9 cellular contexts compared by ENCODE assay signal in the genomic region with DNA sequence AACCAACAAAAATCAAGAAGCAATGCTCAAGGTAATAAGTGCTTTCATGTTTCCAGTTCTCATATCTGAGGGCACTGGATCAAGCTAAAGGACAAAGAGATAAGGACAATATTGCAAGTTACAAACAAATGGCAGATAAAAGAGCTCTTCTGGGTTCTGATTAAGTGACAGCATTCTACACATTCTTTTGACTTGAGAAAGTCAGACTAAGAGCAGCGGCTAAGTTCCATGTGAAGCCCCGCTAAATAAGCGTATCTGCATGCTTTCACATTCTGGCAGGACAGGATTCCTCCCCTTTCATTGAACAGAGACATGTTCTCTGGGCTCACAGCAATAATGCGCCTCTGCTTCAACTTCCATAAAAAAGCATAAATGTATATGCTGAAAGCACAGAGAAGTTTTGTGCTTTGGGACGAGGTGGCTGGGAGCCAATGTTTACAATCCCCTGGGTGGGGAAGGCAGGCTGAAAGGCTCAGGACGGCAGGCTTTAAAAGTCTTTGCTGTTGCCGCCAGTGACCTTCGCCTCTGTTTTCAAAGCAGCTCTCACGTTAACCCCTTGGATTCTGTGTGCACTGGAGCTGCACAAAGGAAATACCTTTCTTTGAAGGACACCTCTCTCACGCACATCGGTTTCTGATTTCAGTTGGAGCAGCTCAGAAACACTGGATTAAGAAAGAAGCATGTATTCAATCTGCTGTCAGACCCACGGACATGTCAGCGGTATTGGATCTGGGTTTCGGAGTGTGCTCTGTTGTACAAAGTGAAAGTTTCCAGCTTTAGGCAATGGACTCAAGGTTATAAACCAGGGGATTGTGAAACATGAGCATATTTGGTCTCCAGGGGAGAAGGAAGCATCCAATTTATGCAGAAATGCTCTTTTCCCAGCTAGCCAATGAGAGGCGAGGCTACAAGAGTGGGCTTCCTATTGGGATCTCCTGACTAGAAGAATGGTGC.
A peak's percentile ranks its signal among the peaks of the same experiment; 100 is the strongest.
DNase-seq lines count a peak whose midpoint lies in the region; TF ChIP-seq lines count a peak whose summit lies in the region.
"Had no signal": no experiment of that assay in that cellular context is flagged by ENCODE, and none has a peak within 500 bp of the region (broad histone marks: within the 10 kb centered on the region; RNA-seq: fewer than 3 reads in every experiment).

No MANE protein-coding gene starts in this region.

- in situ Hi-C loops in KBM-7 (cut with MboI; ENCODE audit: low pct_unique_long_range_greater_than_20kb, low sequenced_read_pairs): no loop called here

- H3K9me2 ChIP-seq in hepatocyte (replicated peaks; ENCODE audit: insufficient read depth): no peaks in the 10 kb centered on the region

- H3K9ac ChIP-seq in rectal smooth muscle tissue (ENCODE audit: low read length): no peak overlapping the region
- H3K9ac ChIP-seq: KMS-11 had no signal

- peaks cover 80% of the 10 kb centered on the region for H3K4me1 ChIP-seq in Caco-2
- H3K4me1 ChIP-seq in ascending aorta: peaks cover 0 to 15% of the 10 kb centered on the region in 2 donors
- H3K4me1 ChIP-seq in hepatocyte (ENCODE audit: insufficient read depth): peaks cover 46% of the 10 kb centered on the region
- H3K4me1 ChIP-seq in rectal smooth muscle tissue (ENCODE audit: control insufficient read depth, insufficient read depth, low read length): peaks cover 24% of the 10 kb centered on the region

- H3K27me3 Mint-ChIP-seq in Caco-2 (ENCODE audit: insufficient read depth, unreplicated experiment): no peaks in the 10 kb centered on the region

- H3K27ac ChIP-seq in ascending aorta (peak overlapping the region; percentile 43 to 52), hepatocyte (peak overlapping the region; percentile 77), rectal smooth muscle tissue (ENCODE audit: low read depth, low read length) (peak overlapping the region; percentile 52)
- H3K27ac ChIP-seq: KMS-11 had no signal

- DNase-seq in Caco-2: peak; percentile 92 to 95
- peak; percentile 17 for DNase-seq in HuH-7.5 (ENCODE audit: low spot score)
- peak in 1 of 2 donors; percentile 64 for DNase-seq in ascending aorta (ENCODE audit: low spot score in 2 of 2)
- DNase-seq in hepatocyte (ENCODE audit: low spot score): peak; percentile 87
- DNase-seq in GM10248 (ENCODE audit: extremely low spot score): no peak
- no peak for DNase-seq in SKM-1 (lab: John Stamatoyannopoulos, UW; ENCODE audit: unreplicated experiment)
- no peak for DNase-seq in KBM-7

- peaks cover 3% of the 10 kb centered on the region for H4K20me1 ChIP-seq in hepatocyte (ENCODE audit: insufficient read depth, poor library complexity, severe bottlenecking)

- H3K79me2 ChIP-seq in hepatocyte: peaks cover 49% of the 10 kb centered on the region

- H3K4me2 ChIP-seq in hepatocyte: peak overlapping the region; percentile 71
- H3K4me2 ChIP-seq: KMS-11 had no signal

- CTCF ChIA-PET in Caco-2 (lab: Charles Lee) (interaction anchor here (0.6 to 2.7 kb wide), 7 partner anchors 21 to 167 kb away, joined by 3 to 30 read pairs (median 3); a partner anchor contains a TSS), GM10248 (lab: Yijun Ruan, JAX) (interaction anchor here (1.1 to 2.3 kb wide), 3 partner anchors 10 to 75 kb away, joined by 3 to 8 read pairs (median 4); no protein-coding TSS in a partner anchor)

- no peak overlapping the region for H2AFZ ChIP-seq in hepatocyte

- BruUV-seq in Caco-2 (replicated peaks; lab: Mats Ljungman, UMichigan): TSS peak; percentile 63

- no peaks in the 10 kb centered on the region for H3K36me3 ChIP-seq in Caco-2 (ENCODE audit: control insufficient read depth, insufficient read depth, low read length)
- no peaks in the 10 kb centered on the region for H3K36me3 ChIP-seq in ascending aorta
- no peaks in the 10 kb centered on the region for H3K36me3 ChIP-seq in hepatocyte (replicated peaks; ENCODE audit: insufficient read depth, low read depth)
- H3K36me3 ChIP-seq in rectal smooth muscle tissue (ENCODE audit: control insufficient read depth, insufficient read depth, low read length): no peaks in the 10 kb centered on the region

- intact Hi-C loops in Caco-2 (cut with micrococcal nuclease; ENCODE audit: unreplicated experiment): loop anchor here (1.0 to 5.0 kb wide), 9 partner anchors 12 to 537 kb away; a partner anchor contains a TSS
- intact Hi-C loops in ascending aorta (cut with DNase I): loop anchor here (2.0 kb wide), 1 partner anchor 137 kb away; no protein-coding TSS in a partner anchor

- H3K9me3 Mint-ChIP-seq in Caco-2 (ENCODE audit: unreplicated experiment): no peaks in the 10 kb centered on the region

- peaks cover 53% of the 10 kb centered on the region for H3K36me3 Mint-ChIP-seq in Caco-2 (ENCODE audit: insufficient read depth, unreplicated experiment)

- H3K9me3 ChIP-seq in Caco-2 (no peaks in the 10 kb centered on the region), ascending aorta (no peaks in the 10 kb centered on the region), hepatocyte (ENCODE audit: low read depth) (no peaks in the 10 kb centered on the region)

- POLR2A ChIA-PET in Caco-2 (lab: Charles Lee): interaction anchor here (0.5 to 2.1 kb wide), 6 partner anchors 12 to 167 kb away, joined by 3 to 17 read pairs (median 7); a partner anchor contains a TSS
- POLR2A ChIA-PET in GM10248 (lab: Yijun Ruan, JAX): no interaction called here

- H3K27me3 ChIP-seq in Caco-2 (replicated peaks; ENCODE audit: control insufficient read depth, insufficient read depth, low read length) (no peaks in the 10 kb centered on the region), ascending aorta (no peaks in the 10 kb centered on the region), hepatocyte (no peaks in the 10 kb centered on the region), rectal smooth muscle tissue (ENCODE audit: control insufficient read depth, insufficient read depth, low read length) (no peaks in the 10 kb centered on the region)

- H3K27ac Mint-ChIP-seq in Caco-2 (ENCODE audit: unreplicated experiment): peak overlapping the region; percentile 89

- peaks cover 37% of the 10 kb centered on the region for H3K4me1 Mint-ChIP-seq in Caco-2 (ENCODE audit: low read depth, unreplicated experiment)

- TF ChIP-seq CTCF in Caco-2 (IDR thresholded peaks at IDR 0.05; ENCODE audit: insufficient read depth in 1 of 2, low read depth in 1 of 2, low read length in 1 of 2, severe bottlenecking in 1 of 2, unreplicated experiment in 1 of 2): no peak
- TF ChIP-seq CTCF in ascending aorta (IDR thresholded peaks at IDR 0.05): no peak
- TF ChIP-seq CTCF in hepatocyte (IDR thresholded peaks at IDR 0.05; ENCODE audit: poor library complexity): no peak
- no peak for TF ChIP-seq CTCF in GM10248 (IDR thresholded peaks at IDR 0.05; ENCODE audit: control extremely low read depth, extremely low read depth, low read depth, missing control alignments)

- H3K4me3 ChIP-seq in Caco-2 (ENCODE audit: low read depth, low read length): peak overlapping the region; percentile 29
- peak overlapping the region; percentile 61 to 79 for H3K4me3 ChIP-seq in ascending aorta
- H3K4me3 ChIP-seq in hepatocyte: peak overlapping the region; percentile 47
- peak overlapping the region; percentile 55 for H3K4me3 ChIP-seq in rectal smooth muscle tissue (ENCODE audit: low read length)

- H3K4me3 Mint-ChIP-seq in Caco-2 (ENCODE audit: unreplicated experiment): peak overlapping the region; percentile 76

- under 1% methylated on average over 15 of the region's 15 CpGs for WGBS in hepatocyte (ENCODE audit: low lambda C conversion rate, missing lambda C conversion rate)

Comparison
In these comparisons a context has a peak if more than half of its experiments do, and no peak if none do; other contexts are left out.
1. DNase-seq: peak in Caco-2 (2 of 2), HuH-7.5 (single experiment) and hepatocyte (single experiment); none in GM10248 (single experiment), SKM-1 (single experiment) and KBM-7 (single experiment).
2. Peak in every context shown above with its lines, with median percentiles within 50 percentile points of each other: H3K4me3 ChIP-seq and H3K27ac ChIP-seq.